ENCODE assay signal across 8 cellular contexts in genomic region chr3:148955544-148956346, GRCh38.
DNase-seq lines count a peak whose midpoint lies in the region; ATAC-seq and TF ChIP-seq lines count a peak whose summit lies in the region.

No MANE protein-coding gene starts in this region.

- H3K27me3 ChIP-seq in subcutaneous abdominal adipose tissue (ENCODE audit: control insufficient read depth in 5 of 5, insufficient read depth in 4 of 5, low read length in 5 of 5) = no peaks in the 10 kb centered on the region

- DNase-seq in DMS153 (lab: John Stamatoyannopoulos, UW) (peak; percentile 32), HS-27A (ENCODE audit: low read depth) (peak; percentile 71), NOMO-1 (lab: John Stamatoyannopoulos, UW; ENCODE audit: unreplicated experiment in 2 of 2) (peak; percentile 53 to 63), cardiac fibroblast (ENCODE audit: low read depth in 2 of 2) (peak; percentile 95 to 96), kidney tubule cell (ENCODE audit: low spot score) (peak; percentile 85), T1000 (lab: John Stamatoyannopoulos, UW) (no peak)

- H3K4me3 ChIP-seq in cardiac fibroblast (replicated peaks in 1 of 2; ENCODE audit: low read depth in 2 of 2, low read length in 2 of 2) (no peak overlapping the region), subcutaneous abdominal adipose tissue (ENCODE audit: low read depth in 1 of 5, low read length in 5 of 5) (peak overlapping the region in 1 of 5 donors; percentile 1)

- no peak for ATAC-seq in GM21423 (IDR thresholded peaks at IDR 0.05; ENCODE audit: unreplicated experiment)

- H3K9ac ChIP-seq in subcutaneous abdominal adipose tissue (ENCODE audit: low read length in 5 of 5) = peak overlapping the region in 4 of 5 donors; percentile 20 to 28 (median 23)

- no peaks in the 10 kb centered on the region for H3K36me3 ChIP-seq in subcutaneous abdominal adipose tissue (ENCODE audit: control insufficient read depth in 5 of 5, insufficient read depth in 5 of 5, low read length in 5 of 5)

- TF ChIP-seq CTCF in cardiac fibroblast (IDR thresholded peaks at IDR 0.05; ENCODE audit: low read depth, low read length) = peak; percentile 69

- H3K9me3 ChIP-seq in subcutaneous abdominal adipose tissue (ENCODE audit: control insufficient read depth in 5 of 5, low read length in 5 of 5) = no peaks in the 10 kb centered on the region

- peak overlapping the region; percentile 65 for H3K27ac ChIP-seq in subcutaneous abdominal adipose tissue (ENCODE audit: low read depth, low read length)

- peaks cover 0 to 13% (median 7%) of the 10 kb centered on the region in 5 donors for H3K4me1 ChIP-seq in subcutaneous abdominal adipose tissue (ENCODE audit: control insufficient read depth in 5 of 5, insufficient read depth in 5 of 5, low read length in 5 of 5)
